In the genomic region with DNA sequence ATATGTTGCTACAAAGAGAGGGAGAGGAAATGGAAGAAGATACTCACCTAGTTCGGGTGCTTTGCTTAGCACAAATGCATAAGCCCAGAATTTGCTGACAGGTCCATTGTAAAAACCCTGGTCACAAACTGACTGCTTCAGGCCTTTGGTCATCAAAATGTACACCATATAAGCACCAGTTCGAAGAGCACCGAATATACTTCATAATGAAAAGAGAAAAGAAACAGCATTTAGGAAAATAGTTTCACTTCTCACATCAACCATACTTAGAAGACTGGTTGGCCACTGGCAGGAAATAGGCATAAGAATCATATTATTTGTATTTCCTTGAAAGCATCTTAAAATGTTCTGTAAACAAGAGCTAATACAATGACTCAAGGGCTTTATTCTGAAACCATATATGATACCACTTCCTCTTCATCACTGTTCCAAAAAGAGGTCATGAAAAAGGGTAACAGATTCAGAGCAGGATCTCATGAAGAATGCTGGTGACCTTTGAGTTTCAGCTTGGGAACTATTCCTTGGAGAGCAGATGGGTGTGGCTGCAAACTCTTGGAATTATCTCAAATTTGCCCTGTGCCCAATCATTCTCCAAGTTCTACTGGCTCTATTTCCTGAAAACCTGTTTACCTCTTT, we compare ENCODE assay signal across 9 cellular contexts.
DNase-seq lines count a peak whose midpoint lies in the region; ATAC-seq and TF ChIP-seq lines count a peak whose summit lies in the region.
"Had no signal": no experiment of that assay in that cellular context is flagged by ENCODE, and none has a peak within 500 bp of the region (broad histone marks: within the 10 kb centered on the region; RNA-seq: fewer than 3 reads in every experiment).

No MANE protein-coding gene starts in this region.

- H3K36me3 ChIP-seq in GM06990 (ENCODE audit: control insufficient read depth, insufficient read depth, low read length), result no peaks in the 10 kb centered on the region

- ATAC-seq in HG03469 (IDR thresholded peaks at IDR 0.05; ENCODE audit: unreplicated experiment) (peak; percentile 83), esophagus mucosa (peak; percentile 72)
- ATAC-seq: foreskin keratinocyte had no signal

- DNase-seq in GM06990 (ENCODE audit: extremely low read depth, insufficient read length) (peak; percentile 54), GM20000 (ENCODE audit: low spot score) (peak; percentile 33), Kasumi-1 (lab: John Stamatoyannopoulos, UW) (no peak), GDM1 (lab: John Stamatoyannopoulos, UW) (no peak), NCI-H2196 (lab: John Stamatoyannopoulos, UW; ENCODE audit: unreplicated experiment) (no peak), midbrain (lab: John Stamatoyannopoulos, UW) (no peak)

- TF ChIP-seq CTCF in GM06990 (IDR thresholded peaks at IDR 0.05; ENCODE audit: insufficient read depth, low read length, poor library complexity, severe bottlenecking), result no peak
- no peak for TF ChIP-seq CTCF in GM20000 (IDR thresholded peaks at IDR 0.05; ENCODE audit: extremely low read depth, missing control alignments)

- no peak overlapping the region for H3K4me3 ChIP-seq in GM06990 (replicated peaks; ENCODE audit: low read depth, low read length)

- H3K27me3 ChIP-seq in GM06990 (replicated peaks; ENCODE audit: control insufficient read depth, insufficient read depth, low read length), result no peaks in the 10 kb centered on the region
- H3K27me3 ChIP-seq: foreskin keratinocyte had no signal

Comparison
In these comparisons a context has a peak if more than half of its experiments do, and no peak if none do; other contexts are left out.
1. DNase-seq: peak in GM06990 (single experiment) and GM20000 (single experiment); none in Kasumi-1 (0 of 2), GDM1 (single experiment), NCI-H2196 (single experiment) and midbrain (single experiment).